ENCODE assay signal across 10 cellular contexts in genomic region chr5:107466233-107466769, GRCh38.
DNase-seq lines count a peak whose midpoint lies in the region; TF ChIP-seq lines count a peak whose summit lies in the region.
"Had no signal": no experiment of that assay in that cellular context is flagged by ENCODE, and none has a peak within 500 bp of the region (broad histone marks: within the 10 kb centered on the region; RNA-seq: fewer than 3 reads in every experiment).

No MANE protein-coding gene starts in this region.

- H3K4me1 ChIP-seq in esophagus muscularis mucosa, result peaks cover 5 to 8% (median 6%) of the 10 kb centered on the region in 4 donors

- WGBS in esophagus muscularis mucosa, result 88% methylated on average over 10 of the region's 10 CpGs

- TF ChIP-seq CTCF in AG10803 (conservative IDR thresholded peaks at IDR 0.05; ENCODE audit: low read length) (no peak), esophagus muscularis mucosa (IDR thresholded peaks at IDR 0.05) (no peak)

- H3K36me3 ChIP-seq in esophagus muscularis mucosa, result no peaks in the 10 kb centered on the region
- H3K36me3 ChIP-seq: tibial artery had no signal

- no peak for TF ChIP-seq POLR2A in esophagus muscularis mucosa (IDR thresholded peaks at IDR 0.05; ENCODE audit: low read depth)

- no peaks in the 10 kb centered on the region for H3K9me3 ChIP-seq in esophagus muscularis mucosa
- H3K9me3 ChIP-seq: tibial artery had no signal

- H3K27ac ChIP-seq in esophagus muscularis mucosa (replicated peaks in 1 of 4), result no peak overlapping the region
- H3K27ac ChIP-seq: tibial artery had no signal

- intact Hi-C loops in esophagus muscularis mucosa (cut with DNase I), result no loop called here

- no peaks in the 10 kb centered on the region for H3K27me3 ChIP-seq in esophagus muscularis mucosa
- H3K27me3 ChIP-seq: tibial artery had no signal

- H3K4me3 ChIP-seq in AG10803 (ENCODE audit: low read length) (no peak overlapping the region), esophagus muscularis mucosa (no peak overlapping the region)
- H3K4me3 ChIP-seq: tibial artery had no signal

- DNase-seq in AG10803 (ENCODE audit: low read depth), result peak; percentile 39
- peak; percentile 100 for DNase-seq in NCI-H226
- DNase-seq in dedifferentiated amniotic fluid mesenchymal stem cell (ENCODE audit: extremely low spot score), result peak; percentile 26
- DNase-seq in mucosa of gallbladder (ENCODE audit: low spot score), result peak; percentile 28
- no peak for DNase-seq in esophagus muscularis mucosa (ENCODE audit: extremely low spot score)
- no peak for DNase-seq in GF-D8 (lab: John Stamatoyannopoulos, UW)
- no peak for DNase-seq in mesenteric fat pad (ENCODE audit: low spot score)
- no peak for DNase-seq in amniotic stem cell (lab: John Stamatoyannopoulos, UW)
- DNase-seq: activated T-cell treated with anti-CD3 and anti-CD28 coated beads, Interleukin-2, amount 50 U/mL, for 48 hours; tibial artery had no signal

- no peak for TF ChIP-seq EP300 in esophagus muscularis mucosa (IDR thresholded peaks at IDR 0.05)

Comparison
In these comparisons a context has a peak if more than half of its experiments do, and no peak if none do; other contexts are left out.
1. DNase-seq: peak in AG10803 (single experiment), NCI-H226 (single experiment), dedifferentiated amniotic fluid mesenchymal stem cell (single experiment) and mucosa of gallbladder (single experiment); none in esophagus muscularis mucosa (single experiment), GF-D8 (single experiment), mesenteric fat pad (single experiment) and amniotic stem cell (single experiment).